ENCODE assay signal across 13 cellular contexts in genomic region chr14:70585221-70585620, GRCh38. TPM values are rescaled to one million over a fixed set of nuclear protein-coding genes. Genes with fewer than 3 reads are reported as not detected.
DNase-seq lines count a peak whose midpoint lies in the region; ATAC-seq, FAIRE-seq and TF ChIP-seq lines count a peak whose summit lies in the region.
"Had no signal": no experiment of that assay in that cellular context is flagged by ENCODE, and none has a peak within 500 bp of the region (broad histone marks: within the 10 kb centered on the region; RNA-seq: fewer than 3 reads in every experiment).

No MANE protein-coding gene starts in this region.

- POLR2A ChIA-PET in activated CD4-positive, alpha-beta memory T cell treated with anti-CD3 and anti-CD28 coated beads for 36 hours (lab: Charles Lee) = no interaction called here
- POLR2A ChIA-PET in activated CD4-positive, alpha-beta memory T cell treated with anti-CD3 and anti-CD28 coated beads, Interleukin-2, amount 10 ng/mL, durations not matched to agents 7 days and 5 days (lab: Charles Lee) = no interaction called here
- POLR2A ChIA-PET in WTC11 (lab: Charles Lee) = no interaction called here

- CTCF ChIA-PET in activated CD4-positive, alpha-beta memory T cell treated with anti-CD3 and anti-CD28 coated beads for 36 hours (lab: Charles Lee) = interaction anchor here (1.1 kb wide), 1 partner anchor 20 kb away, joined by 4 read pairs; no protein-coding TSS in a partner anchor
- CTCF ChIA-PET in activated CD4-positive, alpha-beta memory T cell treated with anti-CD3 and anti-CD28 coated beads, Interleukin-2, amount 10 ng/mL, durations not matched to agents 7 days and 5 days (lab: Charles Lee) = interaction anchor here (0.7 kb wide), 1 partner anchor 294 kb away, joined by 3 read pairs; no protein-coding TSS in a partner anchor
- CTCF ChIA-PET in WTC11 (lab: Charles Lee) = no interaction called here

- DNase-seq in activated CD4-positive, alpha-beta memory T cell treated with anti-CD3 and anti-CD28 coated beads for 36 hours = peak; percentile 44
- no peak for DNase-seq in activated CD4-positive, alpha-beta memory T cell treated with anti-CD3 and anti-CD28 coated beads, Interleukin-2, amount 10 ng/mL, durations not matched to agents 7 days and 5 days
- DNase-seq in HTR-8/SVneo (ENCODE audit: insufficient read length, low spot score) (no peak), WTC11 (ENCODE audit: low spot score) (no peak), progenitor cell of endocrine pancreas (ENCODE audit: low spot score, unreplicated experiment) (no peak), cerebellum (ENCODE audit: low spot score) (no peak)
- DNase-seq: activated gamma-delta T cell; left ventricle myocardium inferior; NCI-H187; stimulated activated CD4-positive, alpha-beta T cell treated with anti-CD3 and anti-CD28 coated beads, Interleukin-2, amount 100 ng/mL, for 24 hours had no signal

- H3K9me3 Mint-ChIP-seq in activated CD4-positive, alpha-beta memory T cell treated with anti-CD3 and anti-CD28 coated beads for 36 hours = no peaks in the 10 kb centered on the region
- no peaks in the 10 kb centered on the region for H3K9me3 Mint-ChIP-seq in activated CD4-positive, alpha-beta memory T cell treated with anti-CD3 and anti-CD28 coated beads, Interleukin-2, amount 10 ng/mL, durations not matched to agents 7 days and 5 days
- H3K9me3 Mint-ChIP-seq in WTC11 (no peaks in the 10 kb centered on the region), progenitor cell of endocrine pancreas (ENCODE audit: low read depth) (no peaks in the 10 kb centered on the region)
- H3K9me3 Mint-ChIP-seq: dendritic cell treated with granulocyte-macrophage colony-stimulating factor and Interleukin-4, amounts not matched to agents 40 ng/mL and 50 ng/mL, for 4 days had no signal

- TF ChIP-seq CTCF in WTC11 (IDR thresholded peaks at IDR 0.05) (no peak), progenitor cell of endocrine pancreas (IDR thresholded peaks at IDR 0.05; ENCODE audit: unreplicated experiment) (peak; percentile 17)

- intact Hi-C loops in activated CD4-positive, alpha-beta memory T cell treated with anti-CD3 and anti-CD28 coated beads for 36 hours (cut with micrococcal nuclease) = no loop called here

- FAIRE-seq in HTR-8/SVneo (lab: Jason Lieb, UNC) = peak; percentile 83

- H3K36me3 Mint-ChIP-seq in activated CD4-positive, alpha-beta memory T cell treated with anti-CD3 and anti-CD28 coated beads for 36 hours = peaks cover 36% of the 10 kb centered on the region
- H3K36me3 Mint-ChIP-seq in activated CD4-positive, alpha-beta memory T cell treated with anti-CD3 and anti-CD28 coated beads, Interleukin-2, amount 10 ng/mL, durations not matched to agents 7 days and 5 days (ENCODE audit: low read depth) = peaks cover 56% of the 10 kb centered on the region
- peaks cover 56% of the 10 kb centered on the region for H3K36me3 Mint-ChIP-seq in WTC11
- H3K36me3 Mint-ChIP-seq in progenitor cell of endocrine pancreas (ENCODE audit: insufficient read depth) = peaks cover 26% of the 10 kb centered on the region

- no peak overlapping the region for H3K4me3 Mint-ChIP-seq in activated CD4-positive, alpha-beta memory T cell treated with anti-CD3 and anti-CD28 coated beads for 36 hours
- H3K4me3 Mint-ChIP-seq in activated CD4-positive, alpha-beta memory T cell treated with anti-CD3 and anti-CD28 coated beads, Interleukin-2, amount 10 ng/mL, durations not matched to agents 7 days and 5 days = no peak overlapping the region
- H3K4me3 Mint-ChIP-seq in WTC11 (no peak overlapping the region), progenitor cell of endocrine pancreas (ENCODE audit: low read depth) (no peak overlapping the region)
- H3K4me3 Mint-ChIP-seq: dendritic cell treated with granulocyte-macrophage colony-stimulating factor and Interleukin-4, amounts not matched to agents 40 ng/mL and 50 ng/mL, for 4 days had no signal

- H3K4me1 Mint-ChIP-seq in activated CD4-positive, alpha-beta memory T cell treated with anti-CD3 and anti-CD28 coated beads for 36 hours (ENCODE audit: low read depth) = peaks cover 2% of the 10 kb centered on the region
- H3K4me1 Mint-ChIP-seq in activated CD4-positive, alpha-beta memory T cell treated with anti-CD3 and anti-CD28 coated beads, Interleukin-2, amount 10 ng/mL, durations not matched to agents 7 days and 5 days = no peaks in the 10 kb centered on the region
- no peaks in the 10 kb centered on the region for H3K4me1 Mint-ChIP-seq in WTC11
- no peaks in the 10 kb centered on the region for H3K4me1 Mint-ChIP-seq in progenitor cell of endocrine pancreas (ENCODE audit: low read depth)

- H3K27ac Mint-ChIP-seq in activated CD4-positive, alpha-beta memory T cell treated with anti-CD3 and anti-CD28 coated beads for 36 hours = no peak overlapping the region
- no peak overlapping the region for H3K27ac Mint-ChIP-seq in activated CD4-positive, alpha-beta memory T cell treated with anti-CD3 and anti-CD28 coated beads, Interleukin-2, amount 10 ng/mL, durations not matched to agents 7 days and 5 days
- no peak overlapping the region for H3K27ac Mint-ChIP-seq in WTC11
- H3K27ac Mint-ChIP-seq in progenitor cell of endocrine pancreas = no peak overlapping the region
- H3K27ac Mint-ChIP-seq: dendritic cell treated with granulocyte-macrophage colony-stimulating factor and Interleukin-4, amounts not matched to agents 40 ng/mL and 50 ng/mL, for 4 days had no signal

- peak; percentile 16; the same call in 1 of the 2 replicates for ATAC-seq in WTC11
- no peak for ATAC-seq in GM21390 (IDR thresholded peaks at IDR 0.05; ENCODE audit: unreplicated experiment)
- no peak for ATAC-seq in HG03280 (IDR thresholded peaks at IDR 0.05; ENCODE audit: unreplicated experiment)

- H3K27me3 Mint-ChIP-seq in activated CD4-positive, alpha-beta memory T cell treated with anti-CD3 and anti-CD28 coated beads for 36 hours = no peaks in the 10 kb centered on the region
- H3K27me3 Mint-ChIP-seq in activated CD4-positive, alpha-beta memory T cell treated with anti-CD3 and anti-CD28 coated beads, Interleukin-2, amount 10 ng/mL, durations not matched to agents 7 days and 5 days = no peaks in the 10 kb centered on the region
- H3K27me3 Mint-ChIP-seq in WTC11 (ENCODE audit: low read depth) = no peaks in the 10 kb centered on the region
- no peaks in the 10 kb centered on the region for H3K27me3 Mint-ChIP-seq in progenitor cell of endocrine pancreas
- H3K27me3 Mint-ChIP-seq: dendritic cell treated with granulocyte-macrophage colony-stimulating factor and Interleukin-4, amounts not matched to agents 40 ng/mL and 50 ng/mL, for 4 days had no signal

TF ChIP-seq in WTC11, 78 proteins besides CTCF, POLR2A, EP300 and RAD21 (continues in another document):
- no peak for TF ChIP-seq FOXK1 (CRISPR knock-in tag; IDR thresholded peaks at IDR 0.05)
- no peak for TF ChIP-seq AFF4 (CRISPR knock-in tag; IDR thresholded peaks at IDR 0.05; ENCODE audit: borderline replicate concordance)

RNA-seq across cellular contexts. Expression of gene MED6, which starts 15.2 kb away (rescaled TPM):
- total RNA-seq in activated CD4-positive, alpha-beta memory T cell treated with anti-CD3 and anti-CD28 coated beads for 36 hours = 10 to 100 TPM; 39.7 to 47.1 TPM
- 10 to 100 TPM; 45.5 to 47.9 TPM for total RNA-seq in activated CD4-positive, alpha-beta memory T cell treated with anti-CD3 and anti-CD28 coated beads, Interleukin-2, amount 10 ng/mL, durations not matched to agents 7 days and 5 days
- 45.0 to 46.3 TPM (median 45.1 TPM) in 3 replicates for total RNA-seq in WTC11 (2021)
- total RNA-seq in progenitor cell of endocrine pancreas = 47.1 and 52.2 TPM in 2 replicates
- total RNA-seq in cerebellum = 59.7 TPM

RNA-seq across cellular contexts. Expression of gene ADAM20, which starts 50.4 kb away (rescaled TPM):
- total RNA-seq in activated CD4-positive, alpha-beta memory T cell treated with anti-CD3 and anti-CD28 coated beads for 36 hours = under 1 TPM; 0.36 to 0.38 TPM
- under 1 TPM; 0.13 to 0.28 TPM for total RNA-seq in activated CD4-positive, alpha-beta memory T cell treated with anti-CD3 and anti-CD28 coated beads, Interleukin-2, amount 10 ng/mL, durations not matched to agents 7 days and 5 days
- total RNA-seq in WTC11 (2021) (0.25 to 0.50 TPM (median 0.37 TPM) in 3 replicates), progenitor cell of endocrine pancreas (1.0 and 1.3 TPM in 2 replicates), cerebellum (7.1 TPM)

RNA-seq across cellular contexts. Expression of gene TTC9, which starts 56.5 kb away (rescaled TPM):
- total RNA-seq in activated CD4-positive, alpha-beta memory T cell treated with anti-CD3 and anti-CD28 coated beads for 36 hours = 1 to 10 TPM; 8.6 to 9.5 TPM
- total RNA-seq in activated CD4-positive, alpha-beta memory T cell treated with anti-CD3 and anti-CD28 coated beads, Interleukin-2, amount 10 ng/mL, durations not matched to agents 7 days and 5 days = 10 to 100 TPM; 14.1 to 14.7 TPM
- total RNA-seq in WTC11 (2021) (21.4 to 26.2 TPM (median 22.5 TPM) in 3 replicates), progenitor cell of endocrine pancreas (8.2 and 9.0 TPM in 2 replicates), cerebellum (15.5 TPM)
